9 cellular contexts compared by ENCODE assay signal in genomic region chr16:2039286-2040030, GRCh38. TPM values are rescaled to one million over a fixed set of nuclear protein-coding genes. Genes with fewer than 3 reads are reported as not detected.
A peak's percentile ranks its signal among the peaks of the same experiment; 100 is the strongest.
DNase-seq lines count a peak whose midpoint lies in the region; ATAC-seq and TF ChIP-seq lines count a peak whose summit lies in the region.
"Had no signal": no experiment of that assay in that cellular context is flagged by ENCODE, and none has a peak within 500 bp of the region (broad histone marks: within the 10 kb centered on the region; RNA-seq: fewer than 3 reads in every experiment).

No MANE protein-coding gene starts in this region.

- no peaks in the 10 kb centered on the region for H3K36me3 ChIP-seq in Caco-2 (ENCODE audit: control insufficient read depth, insufficient read depth, low read length)
- no peaks in the 10 kb centered on the region for H3K36me3 ChIP-seq in Peyer's patch

- H3K9me3 Mint-ChIP-seq in Caco-2 (ENCODE audit: unreplicated experiment): no peaks in the 10 kb centered on the region
- H3K9me3 Mint-ChIP-seq in progenitor cell of endocrine pancreas (ENCODE audit: low read depth): no peaks in the 10 kb centered on the region

- peaks cover 22% of the 10 kb centered on the region for H3K4me1 ChIP-seq in Caco-2
- peaks cover 0 to 89% (median 3%) of the 10 kb centered on the region in 4 donors for H3K4me1 ChIP-seq in Peyer's patch
- H3K4me1 ChIP-seq: parathyroid adenoma had no signal

- H3K4me1 Mint-ChIP-seq in Caco-2 (ENCODE audit: low read depth, unreplicated experiment): peaks cover 7% of the 10 kb centered on the region
- H3K4me1 Mint-ChIP-seq in progenitor cell of endocrine pancreas (ENCODE audit: low read depth): peaks cover 5% of the 10 kb centered on the region

- H3K27ac Mint-ChIP-seq in Caco-2 (ENCODE audit: unreplicated experiment): no peak overlapping the region
- H3K27ac Mint-ChIP-seq in progenitor cell of endocrine pancreas: peak overlapping the region; percentile 54

- no TSS peak for BruUV-seq in Caco-2 (replicated peaks; lab: Mats Ljungman, UMichigan)

- POLR2A ChIA-PET in Caco-2 (lab: Charles Lee): interaction anchor here (0.6 kb wide), 2 partner anchors 12 to 175 kb away, joined by 4 to 6 read pairs; partner anchors contain the start of genes NHERF2 and PGP

- CTCF ChIA-PET in Caco-2 (lab: Charles Lee): no interaction called here

- TF ChIP-seq POLR2A in Peyer's patch (IDR thresholded peaks at IDR 0.05): no peak

- H3K27me3 ChIP-seq in Caco-2 (replicated peaks; ENCODE audit: control insufficient read depth, insufficient read depth, low read length) (no peaks in the 10 kb centered on the region), Peyer's patch (no peaks in the 10 kb centered on the region)

- TF ChIP-seq CTCF in Caco-2 (IDR thresholded peaks at IDR 0.05; ENCODE audit: insufficient read depth in 1 of 2, low read depth in 1 of 2, low read length in 1 of 2, severe bottlenecking in 1 of 2, unreplicated experiment in 1 of 2): no peak
- TF ChIP-seq CTCF in Peyer's patch (IDR thresholded peaks at IDR 0.05): no peak
- no peak for TF ChIP-seq CTCF in fibroblast of the aortic adventitia (IDR thresholded peaks at IDR 0.05; ENCODE audit: insufficient read depth, low read length)
- TF ChIP-seq CTCF in progenitor cell of endocrine pancreas (IDR thresholded peaks at IDR 0.05; ENCODE audit: unreplicated experiment): no peak

- H3K27ac ChIP-seq in Peyer's patch: peak overlapping the region; percentile 70 to 91 (median 78)
- H3K27ac ChIP-seq: parathyroid adenoma had no signal

- ATAC-seq in GM18870 (IDR thresholded peaks at IDR 0.05; ENCODE audit: unreplicated experiment): no peak
- ATAC-seq in GM18867 (IDR thresholded peaks at IDR 0.05; ENCODE audit: unreplicated experiment): no peak
- ATAC-seq in HG02970 (IDR thresholded peaks at IDR 0.05; ENCODE audit: low FRiP score, unreplicated experiment): no peak

- no peak overlapping the region for H3K4me3 Mint-ChIP-seq in Caco-2 (ENCODE audit: unreplicated experiment)
- no peak overlapping the region for H3K4me3 Mint-ChIP-seq in progenitor cell of endocrine pancreas (ENCODE audit: low read depth)

- peaks cover 16% of the 10 kb centered on the region for H3K36me3 Mint-ChIP-seq in Caco-2 (ENCODE audit: insufficient read depth, unreplicated experiment)
- peaks cover 1% of the 10 kb centered on the region for H3K36me3 Mint-ChIP-seq in progenitor cell of endocrine pancreas (ENCODE audit: insufficient read depth)

- intact Hi-C loops in Caco-2 (cut with micrococcal nuclease; ENCODE audit: unreplicated experiment): no loop called here

- H3K4me3 ChIP-seq in Caco-2 (ENCODE audit: low read depth, low read length) (no peak overlapping the region), Peyer's patch (no peak overlapping the region), fibroblast of the aortic adventitia (ENCODE audit: low read depth, low read length) (no peak overlapping the region)

- H3K27me3 Mint-ChIP-seq in Caco-2 (ENCODE audit: insufficient read depth, unreplicated experiment): no peaks in the 10 kb centered on the region
- H3K27me3 Mint-ChIP-seq in progenitor cell of endocrine pancreas: no peaks in the 10 kb centered on the region

- peak; percentile 35 to 57 for DNase-seq in Caco-2
- peak; percentile 32 to 80 (median 71) for DNase-seq in Peyer's patch
- DNase-seq in fibroblast of the aortic adventitia (ENCODE audit: low read depth): peak; percentile 62
- DNase-seq in progenitor cell of endocrine pancreas (ENCODE audit: low spot score, unreplicated experiment): no peak
- DNase-seq in DMS79 treated with DMSO at 0.1 percent for 48 hours (lab: John Stamatoyannopoulos, UW): no peak

- no peaks in the 10 kb centered on the region for H3K9me3 ChIP-seq in Caco-2
- no peaks in the 10 kb centered on the region for H3K9me3 ChIP-seq in Peyer's patch

RNA-seq across cellular contexts. Expression of gene NTHL1, which starts 8.2 kb away (rescaled TPM):
- total RNA-seq in Caco-2 (2022): 34.3 and 38.6 TPM in 2 replicates
- 10 to 100 TPM; 14.9 to 28.8 (median 19.9) TPM for total RNA-seq in Peyer's patch
- 18.8 and 36.1 TPM in 2 replicates for total RNA-seq in fibroblast of the aortic adventitia (ENCODE audit: low replicate concordance)
- 24.2 and 28.1 TPM in 2 replicates for total RNA-seq in progenitor cell of endocrine pancreas

RNA-seq across cellular contexts. Expression of gene TSC2, which starts 8.3 kb away (rescaled TPM):
- total RNA-seq in Caco-2 (2022): 109 and 112 TPM in 2 replicates
- total RNA-seq in Peyer's patch: 100 to 1,000 TPM in 3 of 4 donors, 10 to 100 TPM in 1; 98.4 to 220 (median 141) TPM
- total RNA-seq in fibroblast of the aortic adventitia (ENCODE audit: low replicate concordance): 58.7 and 145 TPM in 2 replicates
- 241 and 253 TPM in 2 replicates for total RNA-seq in progenitor cell of endocrine pancreas

RNA-seq across cellular contexts. Expression of gene NHERF2, which starts 12.8 kb away (rescaled TPM):
- total RNA-seq in Caco-2 (2022) (21.8 and 26.6 TPM in 2 replicates), Peyer's patch (100 to 1,000 TPM in 1 of 4 donors, 10 to 100 TPM in 3; 21.5 to 104 (median 30.2) TPM), fibroblast of the aortic adventitia (ENCODE audit: low replicate concordance) (11.5 and 26.3 TPM in 2 replicates), progenitor cell of endocrine pancreas (8.4 and 10.3 TPM in 2 replicates)

RNA-seq across cellular contexts. Expression of gene NPW, which starts 19.9 kb away (rescaled TPM):
- total RNA-seq in Caco-2 (2022) (6.1 and 8.8 TPM in 2 replicates), Peyer's patch (1 to 10 TPM in 2 of 4 donors, not detected in 2; 2.8 to 9.1 TPM), fibroblast of the aortic adventitia (ENCODE audit: low replicate concordance) (0.45 TPM in 1 of 2 replicates, not detected in the other), progenitor cell of endocrine pancreas (5.0 and 5.3 TPM in 2 replicates)

RNA-seq across cellular contexts. Expression of gene ZNF598, which starts 29.8 kb away (rescaled TPM):
- total RNA-seq in Caco-2 (2022) (43.7 and 50.4 TPM in 2 replicates), Peyer's patch (10 to 100 TPM; 48.5 to 84.0 (median 51.4) TPM), fibroblast of the aortic adventitia (ENCODE audit: low replicate concordance) (13.8 and 18.8 TPM in 2 replicates), progenitor cell of endocrine pancreas (41.5 and 43.6 TPM in 2 replicates)

Comparison
In these comparisons a context has a peak if more than half of its experiments do, and no peak if none do; other contexts are left out.
1. DNase-seq: peak in Caco-2 (2 of 2), Peyer's patch (3 of 3) and fibroblast of the aortic adventitia (single experiment); none in progenitor cell of endocrine pancreas (single experiment) and DMS79 treated with DMSO at 0.1 percent for 48 hours (single experiment).